ENCODE assay signal across 38 cellular contexts in genomic region chr12:111027431-111027830, GRCh38. TPM values are rescaled to one million over a fixed set of nuclear protein-coding genes. Genes with fewer than 3 reads are reported as not detected.
"Had no signal": no experiment of that assay in that cellular context is flagged by ENCODE, and none has a peak within 500 bp of the region (broad histone marks: within the 10 kb centered on the region; RNA-seq: fewer than 3 reads in every experiment).

No MANE protein-coding gene starts in this region.

- H3K36me3 ChIP-seq: adrenal gland, ascending aorta, brain microvascular endothelial cell, breast epithelium, cardiac muscle cell had no signal

- H3K4me1 ChIP-seq: adrenal gland, ascending aorta, body of pancreas, breast epithelium had no signal

- H3K27ac ChIP-seq: adrenal gland, ascending aorta, body of pancreas, brain microvascular endothelial cell, breast epithelium, cardiac muscle cell had no signal

- H3K9me3 ChIP-seq: adrenal gland, ascending aorta, body of pancreas, breast epithelium had no signal

- H3K4me1 Mint-ChIP-seq: activated T-helper 17 cell treated with anti-CD3 and anti-CD28 coated beads, Interleukin-2, amount 50 U/mL, for 72 hours had no signal

- FAIRE-seq: astrocyte, bronchial epithelial cell had no signal

- ATAC-seq: activated naive CD4-positive, alpha-beta T cell treated with anti-CD3 and anti-CD28 coated beads, Interleukin-2, amount 50 U/mL, for 72 hours; activated naive CD8-positive, alpha-beta T cell treated with anti-CD3 and anti-CD28 coated beads, Interleukin-2, amount 50 U/mL, for 24 hours; activated T-cell treated with anti-CD3 and anti-CD28 coated beads, Interleukin-2, amount 50 U/mL, for 4 hours; activated T-cell treated with anti-CD3 and anti-CD28 coated beads, Interleukin-2, amount 50 U/mL, for 72 hours; activated T-helper 17 cell treated with anti-CD3 and anti-CD28 coated beads, Interleukin-2, amount 50 U/mL, for 72 hours; body of pancreas had no signal

- H3K27me3 ChIP-seq: ascending aorta had no signal

- H3K27ac Mint-ChIP-seq: activated naive CD4-positive, alpha-beta T cell treated with anti-CD3 and anti-CD28 coated beads for 36 hours; activated naive CD4-positive, alpha-beta T cell treated with anti-CD3 and anti-CD28 coated beads, Interleukin-2, amount 10 ng/mL, durations not matched to agents 7 days and 5 days; activated naive CD4-positive, alpha-beta T cell treated with anti-CD3 and anti-CD28 coated beads, Interleukin-2, amount 50 U/mL, for 72 hours; activated naive CD8-positive, alpha-beta T cell; activated naive CD8-positive, alpha-beta T cell treated with anti-CD3 and anti-CD28 coated beads for 36 hours; activated naive CD8-positive, alpha-beta T cell treated with anti-CD3 and anti-CD28 coated beads, Interleukin-2, amount 10 ng/mL, durations not matched to agents 7 days and 5 days; activated naive CD8-positive, alpha-beta T cell treated with anti-CD3 and anti-CD28 coated beads, Interleukin-2, amount 50 U/mL, for 24 hours; activated T-cell treated with anti-CD3 and anti-CD28 coated beads, Interleukin-2, amount 50 U/mL, for 24 hours; activated T-cell treated with anti-CD3 and anti-CD28 coated beads, Interleukin-2, amount 50 U/mL, for 72 hours; activated T-helper 1 cell treated with anti-CD3 and anti-CD28 coated beads, Interleukin-12 subunit alpha, Interleukin-12 subunit beta, Interleukin-2, Interleukin-4 antibody, amounts not matched to agents 30 ng/mL and 10 ng/mL and 1 ng/mL, durations not matched to agents 14 hours and 24 hours and 36 hours; activated T-helper 17 cell treated with anti-CD3 and anti-CD28 coated beads, Interleukin-2, amount 50 U/mL, for 72 hours; activated T-helper 2 cell treated with anti-CD3 and anti-CD28 coated beads, Interferon-gamma antibody, Interleukin-2, Interleukin-4, amounts not matched to agents 10 μg/mL and 5 μg/mL and 100 μg/mL, durations not matched to agents 14 hours and 24 hours and 36 hours; brain had no signal

- DNase-seq: activated effector memory CD4-positive, alpha-beta T cell treated with Interleukin-2 at 50 U/mL for 16 hours; activated gamma-delta T cell; activated gamma-delta T cell treated with Interleukin-2 at 50 U/mL for 16 hours; activated naive CD4-positive, alpha-beta T cell treated with anti-CD3 and anti-CD28 coated beads for 36 hours; activated naive CD4-positive, alpha-beta T cell treated with anti-CD3 and anti-CD28 coated beads, Interleukin-2, amount 10 ng/mL, durations not matched to agents 7 days and 5 days; activated naive CD4-positive, alpha-beta T cell treated with anti-CD3 and anti-CD28 coated beads, Interleukin-2, amount 50 U/mL, for 16 hours; activated naive CD4-positive, alpha-beta T cell treated with Interleukin-2 at 50 U/mL for 16 hours; activated naive CD8-positive, alpha-beta T cell treated with anti-CD3 and anti-CD28 coated beads for 36 hours; activated naive CD8-positive, alpha-beta T cell treated with anti-CD3 and anti-CD28 coated beads, Interleukin-2, amount 10 ng/mL, durations not matched to agents 7 days and 5 days; activated naive CD8-positive, alpha-beta T cell treated with anti-CD3 and anti-CD28 coated beads, Interleukin-2, amount 50 U/mL, for 24 hours; activated T-cell treated with anti-CD3 and anti-CD28 coated beads, Interleukin-2, amount 50 U/mL, for 1 hour; activated T-cell treated with anti-CD3 and anti-CD28 coated beads, Interleukin-2, amount 50 U/mL, for 24 hours; activated T-cell treated with anti-CD3 and anti-CD28 coated beads, Interleukin-2, amount 50 U/mL, for 4 hours; activated T-cell treated with anti-CD3 and anti-CD28 coated beads, Interleukin-2, amount 50 U/mL, for 48 hours; activated T-cell treated with anti-CD3 and anti-CD28 coated beads, Interleukin-2, amount 50 U/mL, for 72 hours; adrenal gland; amniotic stem cell; amygdala; anterior cingulate cortex; aorta; body of pancreas; brain microvascular endothelial cell; caudate nucleus; central memory CD4-positive, alpha-beta T cell; cerebellar nuclear complex had no signal

- H3K36me3 Mint-ChIP-seq: activated naive CD4-positive, alpha-beta T cell treated with anti-CD3 and anti-CD28 coated beads, Interleukin-2, amount 10 ng/mL, durations not matched to agents 7 days and 5 days; activated naive CD4-positive, alpha-beta T cell treated with anti-CD3 and anti-CD28 coated beads, Interleukin-2, amount 50 U/mL, for 72 hours; activated naive CD8-positive, alpha-beta T cell treated with anti-CD3 and anti-CD28 coated beads for 36 hours; activated naive CD8-positive, alpha-beta T cell treated with anti-CD3 and anti-CD28 coated beads, Interleukin-2, amount 10 ng/mL, durations not matched to agents 7 days and 5 days; brain had no signal

- H3K9me3 Mint-ChIP-seq: activated naive CD4-positive, alpha-beta T cell treated with anti-CD3 and anti-CD28 coated beads for 36 hours; activated naive CD4-positive, alpha-beta T cell treated with anti-CD3 and anti-CD28 coated beads, Interleukin-2, amount 10 ng/mL, durations not matched to agents 7 days and 5 days; activated naive CD4-positive, alpha-beta T cell treated with anti-CD3 and anti-CD28 coated beads, Interleukin-2, amount 50 U/mL, for 72 hours; activated naive CD8-positive, alpha-beta T cell treated with anti-CD3 and anti-CD28 coated beads for 36 hours; activated naive CD8-positive, alpha-beta T cell treated with anti-CD3 and anti-CD28 coated beads, Interleukin-2, amount 10 ng/mL, durations not matched to agents 7 days and 5 days; activated naive CD8-positive, alpha-beta T cell treated with anti-CD3 and anti-CD28 coated beads, Interleukin-2, amount 50 U/mL, for 24 hours; activated T-cell treated with anti-CD3 and anti-CD28 coated beads, Interleukin-2, amount 50 U/mL, for 24 hours; activated T-cell treated with anti-CD3 and anti-CD28 coated beads, Interleukin-2, amount 50 U/mL, for 4 hours; activated T-cell treated with anti-CD3 and anti-CD28 coated beads, Interleukin-2, amount 50 U/mL, for 72 hours; activated T-helper 1 cell treated with anti-CD3 and anti-CD28 coated beads, Interleukin-12 subunit alpha, Interleukin-12 subunit beta, Interleukin-2, Interleukin-4 antibody, amounts not matched to agents 30 ng/mL and 10 ng/mL and 1 ng/mL, durations not matched to agents 14 hours and 24 hours and 36 hours; activated T-helper 17 cell treated with anti-CD3 and anti-CD28 coated beads, Interleukin-2, amount 50 U/mL, for 72 hours; activated T-helper 2 cell treated with anti-CD3 and anti-CD28 coated beads, Interferon-gamma antibody, Interleukin-2, Interleukin-4, amounts not matched to agents 10 μg/mL and 5 μg/mL and 100 μg/mL, durations not matched to agents 14 hours and 24 hours and 36 hours; central memory CD8-positive, alpha-beta T cell had no signal

- H3K4me3 ChIP-seq: adrenal gland, ascending aorta, body of pancreas, breast epithelium, cardiac muscle cell had no signal

- H3K4me3 Mint-ChIP-seq: activated naive CD4-positive, alpha-beta T cell treated with anti-CD3 and anti-CD28 coated beads for 36 hours; activated naive CD4-positive, alpha-beta T cell treated with anti-CD3 and anti-CD28 coated beads, Interleukin-2, amount 10 ng/mL, durations not matched to agents 7 days and 5 days; activated naive CD8-positive, alpha-beta T cell; activated naive CD8-positive, alpha-beta T cell treated with anti-CD3 and anti-CD28 coated beads for 36 hours; activated naive CD8-positive, alpha-beta T cell treated with anti-CD3 and anti-CD28 coated beads, Interleukin-2, amount 10 ng/mL, durations not matched to agents 7 days and 5 days; activated naive CD8-positive, alpha-beta T cell treated with anti-CD3 and anti-CD28 coated beads, Interleukin-2, amount 50 U/mL, for 24 hours; activated T-cell treated with anti-CD3 and anti-CD28 coated beads, Interleukin-2, amount 50 U/mL, for 24 hours; activated T-cell treated with anti-CD3 and anti-CD28 coated beads, Interleukin-2, amount 50 U/mL, for 4 hours; activated T-cell treated with anti-CD3 and anti-CD28 coated beads, Interleukin-2, amount 50 U/mL, for 72 hours; activated T-helper 1 cell treated with anti-CD3 and anti-CD28 coated beads, Interleukin-12 subunit alpha, Interleukin-12 subunit beta, Interleukin-2, Interleukin-4 antibody, amounts not matched to agents 30 ng/mL and 10 ng/mL and 1 ng/mL, durations not matched to agents 14 hours and 24 hours and 36 hours; activated T-helper 17 cell treated with anti-CD3 and anti-CD28 coated beads, Interleukin-2, amount 50 U/mL, for 72 hours; brain; central memory CD8-positive, alpha-beta T cell had no signal

RNA-seq across cellular contexts. Expression of gene CUX2, which starts 6.5 kb away (rescaled TPM):
- total RNA-seq: activated T-cell treated with anti-CD3 and anti-CD28 coated beads, Interleukin-2, amount 50 U/mL, for 4 hours; activated T-helper 1 cell treated with anti-CD3 and anti-CD28 coated beads, Interleukin-12 subunit alpha, Interleukin-12 subunit beta, Interleukin-2, Interleukin-4 antibody, amounts not matched to agents 30 ng/mL and 10 ng/mL and 1 ng/mL, durations not matched to agents 14 hours and 24 hours and 36 hours; activated T-helper 2 cell treated with anti-CD3 and anti-CD28 coated beads, Interferon-gamma antibody, Interleukin-2, Interleukin-4, amounts not matched to agents 10 μg/mL and 5 μg/mL and 100 μg/mL, durations not matched to agents 14 hours and 24 hours and 36 hours; ascending aorta; body of pancreas; chondrocyte had no signal
- polyA plus RNA-seq: aorta had no signal
